Comparison of ENCODE assay signal across 19 cellular contexts in genomic region chr15:50149090-50149489, GRCh38. TPM values are rescaled to one million over a fixed set of nuclear protein-coding genes. Genes with fewer than 3 reads are reported as not detected.
DNase-seq lines count a peak whose midpoint lies in the region; ATAC-seq and TF ChIP-seq lines count a peak whose summit lies in the region.
"Had no signal": no experiment of that assay in that cellular context is flagged by ENCODE, and none has a peak within 500 bp of the region (broad histone marks: within the 10 kb centered on the region; RNA-seq: fewer than 3 reads in every experiment).

No MANE protein-coding gene starts in this region.

- no peak overlapping the region for H3K4me3 ChIP-seq in smooth muscle cell
- H3K4me3 ChIP-seq: lower lobe of right lung, ovary, right lobe of liver had no signal

- H3K27ac ChIP-seq in smooth muscle cell (ENCODE audit: low read depth) = no peak overlapping the region
- H3K27ac ChIP-seq: lower lobe of right lung, ovary, right lobe of liver, WERI-Rb-1 had no signal

- H4K20me1 ChIP-seq in smooth muscle cell (ENCODE audit: low read depth) = no peaks in the 10 kb centered on the region

- peak overlapping the region; percentile 16 for H2AFZ ChIP-seq in smooth muscle cell (ENCODE audit: low read depth)

- H3K79me2 ChIP-seq in smooth muscle cell (ENCODE audit: low read depth) = no peaks in the 10 kb centered on the region

- H3K9me3 ChIP-seq in smooth muscle cell (replicated peaks; ENCODE audit: low read depth) = no peaks in the 10 kb centered on the region
- H3K9me3 ChIP-seq: lower lobe of right lung, ovary, right lobe of liver had no signal

- H3K27me3 Mint-ChIP-seq in activated T-cell treated with anti-CD3 and anti-CD28 coated beads, Interleukin-2, amount 50 U/mL, for 72 hours (ENCODE audit: low read depth) = no peaks in the 10 kb centered on the region
- peaks cover 3% of the 10 kb centered on the region for H3K27me3 Mint-ChIP-seq in activated T-cell treated with anti-CD3 and anti-CD28 coated beads, Interleukin-2, amount 50 U/mL, for 24 hours

- peaks cover 0 to 4% of the 10 kb centered on the region in 2 donors for H3K36me3 Mint-ChIP-seq in activated T-cell treated with anti-CD3 and anti-CD28 coated beads, Interleukin-2, amount 50 U/mL, for 72 hours (ENCODE audit: insufficient read depth in 2 of 2)
- H3K36me3 Mint-ChIP-seq in activated T-cell treated with anti-CD3 and anti-CD28 coated beads, Interleukin-2, amount 50 U/mL, for 24 hours (ENCODE audit: low read depth) = no peaks in the 10 kb centered on the region

- peaks cover 27% of the 10 kb centered on the region for H3K4me1 Mint-ChIP-seq in activated T-cell treated with anti-CD3 and anti-CD28 coated beads, Interleukin-2, amount 50 U/mL, for 72 hours (ENCODE audit: low read depth)
- peaks cover 31% of the 10 kb centered on the region for H3K4me1 Mint-ChIP-seq in activated T-cell treated with anti-CD3 and anti-CD28 coated beads, Interleukin-2, amount 50 U/mL, for 24 hours (ENCODE audit: low read depth)

- no peak overlapping the region for H3K4me2 ChIP-seq in smooth muscle cell

- peaks cover 5% of the 10 kb centered on the region for H3K4me1 ChIP-seq in smooth muscle cell (ENCODE audit: low read depth)
- H3K4me1 ChIP-seq: lower lobe of right lung had no signal

- no peaks in the 10 kb centered on the region for H3K9me3 Mint-ChIP-seq in activated T-cell treated with anti-CD3 and anti-CD28 coated beads, Interleukin-2, amount 50 U/mL, for 72 hours
- H3K9me3 Mint-ChIP-seq in activated T-cell treated with anti-CD3 and anti-CD28 coated beads, Interleukin-2, amount 50 U/mL, for 24 hours = no peaks in the 10 kb centered on the region

- no peak for TF ChIP-seq CTCF in smooth muscle cell (IDR thresholded peaks at IDR 0.05; ENCODE audit: borderline replicate concordance, insufficient read depth, poor library complexity, severe bottlenecking)

- no peaks in the 10 kb centered on the region for H3K27me3 ChIP-seq in smooth muscle cell (ENCODE audit: low read depth)
- H3K27me3 ChIP-seq: ovary, right lobe of liver had no signal

- ATAC-seq in activated T-cell treated with anti-CD3 and anti-CD28 coated beads, Interleukin-2, amount 50 U/mL, for 72 hours (replicated peaks in 1 of 2) = peak; percentile 24 to 79
- peak; percentile 96 for ATAC-seq in esophagus mucosa
- ATAC-seq: lower lobe of right lung had no signal

- no peak overlapping the region for H3K27ac Mint-ChIP-seq in activated T-cell treated with anti-CD3 and anti-CD28 coated beads, Interleukin-2, amount 50 U/mL, for 72 hours
- H3K27ac Mint-ChIP-seq in activated T-cell treated with anti-CD3 and anti-CD28 coated beads, Interleukin-2, amount 50 U/mL, for 24 hours = no peak overlapping the region
- H3K27ac Mint-ChIP-seq: CD14-positive monocyte had no signal

- no peak overlapping the region for H3K4me3 Mint-ChIP-seq in activated T-cell treated with anti-CD3 and anti-CD28 coated beads, Interleukin-2, amount 50 U/mL, for 72 hours
- H3K4me3 Mint-ChIP-seq in activated T-cell treated with anti-CD3 and anti-CD28 coated beads, Interleukin-2, amount 50 U/mL, for 24 hours = no peak overlapping the region
- H3K4me3 Mint-ChIP-seq: CD14-positive monocyte had no signal

- no peak overlapping the region for H3K9ac ChIP-seq in smooth muscle cell (ENCODE audit: low read depth)

- WGBS in smooth muscle cell (ENCODE audit: low lambda C conversion rate) = 40% methylated on average over 1 of the region's 1 CpG

- DNase-seq in activated T-cell treated with anti-CD3 and anti-CD28 coated beads, Interleukin-2, amount 50 U/mL, for 72 hours = no peak
- DNase-seq in activated T-cell treated with anti-CD3 and anti-CD28 coated beads, Interleukin-2, amount 50 U/mL, for 24 hours = no peak
- peak; percentile 62 for DNase-seq in OCI-M1 (lab: John Stamatoyannopoulos, UW)
- no peak for DNase-seq in smooth muscle cell (lab: John Stamatoyannopoulos, UW; ENCODE audit: unreplicated experiment)
- no peak for DNase-seq in stimulated activated naive CD4-positive, alpha-beta T cell treated with Interleukin-2 at 50 U/mL for 16 hours (lab: John Stamatoyannopoulos, UW)
- DNase-seq in Kasumi-1 (lab: John Stamatoyannopoulos, UW) = no peak
- DNase-seq in T-helper 9 cell = no peak
- DNase-seq: activated CD4-positive, alpha-beta T cell treated with anti-CD3 and anti-CD28 coated beads, Interleukin-2, amount 50 U/mL, for 48 hours; activated naive CD4-positive, alpha-beta T cell; GDM1; hippocampal formation; lower lobe of right lung; NCI-H187 treated with DMSO at 0.1 percent for 48 hours; ovary; right lobe of liver had no signal

- H3K36me3 ChIP-seq in smooth muscle cell (ENCODE audit: low read depth) = no peaks in the 10 kb centered on the region
- H3K36me3 ChIP-seq: lower lobe of right lung, ovary, right lobe of liver, WERI-Rb-1 had no signal

- no peaks in the 10 kb centered on the region for H3F3A ChIP-seq in smooth muscle cell (ENCODE audit: low read depth)

RNA-seq across cellular contexts. Expression of gene ATP8B4, which starts 30.1 kb away (rescaled TPM):
- 10 to 100 TPM; 14.0 to 21.3 TPM for total RNA-seq in activated T-cell treated with anti-CD3 and anti-CD28 coated beads, Interleukin-2, amount 50 U/mL, for 72 hours
- total RNA-seq in esophagus mucosa = 0.56 TPM
- total RNA-seq in smooth muscle cell = 60.5 and 63.9 TPM in 2 replicates
- 21.7 and 25.5 TPM in 2 replicates for polyA plus RNA-seq in smooth muscle cell

RNA-seq across cellular contexts. Expression of gene SLC27A2, which starts 32.9 kb away (rescaled TPM):
- total RNA-seq in activated T-cell treated with anti-CD3 and anti-CD28 coated beads, Interleukin-2, amount 50 U/mL, for 72 hours = 10 to 100 TPM; 27.6 to 33.5 TPM
- 0.92 TPM for total RNA-seq in esophagus mucosa
- total RNA-seq in smooth muscle cell = 0.31 and 1.6 TPM in 2 replicates
- 0.21 TPM in 1 of 2 replicates, not detected in the other for polyA plus RNA-seq in smooth muscle cell
- total RNA-seq: cardiac septum had no signal

Comparison
In these comparisons a context has a peak if more than half of its experiments do, and no peak if none do; other contexts are left out.
1. RNA of gene SLC27A2, which starts 32.9 kb away (total RNA-seq): 27.6 to 33.5 TPM in activated T-cell treated with anti-CD3 and anti-CD28 coated beads, Interleukin-2, amount 50 U/mL, for 72 hours; 0.31 to 1.6 TPM in smooth muscle cell and 0.92 TPM in esophagus mucosa (single experiment); every median in the first group is over 10 times any median in the second.